Comparison of ENCODE assay signal across 8 cellular contexts in genomic region chr2:68157002-68157401, GRCh38. TPM values are rescaled to one million over a fixed set of nuclear protein-coding genes. Genes with fewer than 3 reads are reported as not detected.
DNase-seq lines count a peak whose midpoint lies in the region; ATAC-seq and TF ChIP-seq lines count a peak whose summit lies in the region.

No MANE protein-coding gene starts in this region.

- H3K4me1 Mint-ChIP-seq in T-helper 17 cell, result peaks cover 37% of the 10 kb centered on the region

- H3K4me2 ChIP-seq in parathyroid adenoma (ENCODE audit: low read length), result peak overlapping the region; percentile 97

- ATAC-seq in GM18517 (IDR thresholded peaks at IDR 0.05; ENCODE audit: unreplicated experiment) (peak; percentile 30), HG02981 (IDR thresholded peaks at IDR 0.05; ENCODE audit: unreplicated experiment) (peak; percentile 30), T-helper 17 cell (peak; percentile 55), foreskin keratinocyte (peak; percentile 45)

- TF ChIP-seq CTCF in foreskin keratinocyte (conservative IDR thresholded peaks at IDR 0.05), result no peak
- TF ChIP-seq CTCF in parathyroid adenoma (IDR thresholded peaks at IDR 0.05), result no peak

- H3K4me3 ChIP-seq in parathyroid adenoma (ENCODE audit: low read depth, low read length), result peak overlapping the region; percentile 86

- peak overlapping the region; percentile 99 for H3K4me3 Mint-ChIP-seq in T-helper 17 cell

- in situ Hi-C loops in ACHN (cut with HindIII; ENCODE audit: low pct_ligation_motif_present, low pct_unique_long_range_greater_than_20kb, low sequenced_read_pairs), result no loop called here

- H3K9ac ChIP-seq in parathyroid adenoma, result peak overlapping the region; percentile 20

- H3K27me3 Mint-ChIP-seq in T-helper 17 cell, result no peaks in the 10 kb centered on the region

- no peaks in the 10 kb centered on the region for H3K36me3 ChIP-seq in parathyroid adenoma (ENCODE audit: control insufficient read depth, insufficient read depth, low read length)

- H2AFZ ChIP-seq in parathyroid adenoma, result peak overlapping the region; percentile 96

- H3K4me1 ChIP-seq in foreskin keratinocyte (peaks cover 17% of the 10 kb centered on the region), parathyroid adenoma (peaks cover 4% of the 10 kb centered on the region)

- peaks cover 7% of the 10 kb centered on the region for H3K79me2 ChIP-seq in parathyroid adenoma

- DNase-seq in ACHN (peak; percentile 50), T-helper 17 cell (no peak), foreskin keratinocyte (no peak), DMS153 treated with DMSO at 0.1 percent for 48 hours (lab: John Stamatoyannopoulos, UW; ENCODE audit: unreplicated experiment) (no peak)
- no peak for DNase-seq in activated effector memory CD4-positive, alpha-beta T cell treated with anti-CD3 and anti-CD28 coated beads, Interleukin-2, amount 50 U/mL, for 16 hours

- H3K9me3 ChIP-seq in T-helper 17 cell (ENCODE audit: control insufficient read depth, low read length, poor library complexity, severe bottlenecking) (no peaks in the 10 kb centered on the region), parathyroid adenoma (ENCODE audit: control insufficient read depth, low read length) (no peaks in the 10 kb centered on the region)

- peak overlapping the region; percentile 100 for H3K27ac Mint-ChIP-seq in T-helper 17 cell

- H3K36me3 Mint-ChIP-seq in T-helper 17 cell (ENCODE audit: low read depth), result peaks cover 9% of the 10 kb centered on the region

- H3K27ac ChIP-seq in foreskin keratinocyte (peak overlapping the region; percentile 99), parathyroid adenoma (peak overlapping the region; percentile 95)

- H3K27me3 ChIP-seq in foreskin keratinocyte, result no peaks in the 10 kb centered on the region
- H3K27me3 ChIP-seq in parathyroid adenoma (ENCODE audit: control insufficient read depth, insufficient read depth, low read length), result no peaks in the 10 kb centered on the region

RNA-seq across cellular contexts. Expression of gene PNO1, which starts 0.7 kb away (rescaled TPM):
- total RNA-seq in T-helper 17 cell, result 10 to 100 TPM; 20.6 to 26.4 TPM
- total RNA-seq in foreskin keratinocyte, result 26.8 and 29.6 TPM in 2 replicates
- polyA plus RNA-seq in foreskin keratinocyte, result 21.4 and 26.4 TPM in 2 replicates
